In genomic region chr7:122528879-122529481, GRCh38 we compare ENCODE assay signal across 8 cellular contexts.
DNase-seq lines count a peak whose midpoint lies in the region; ATAC-seq and TF ChIP-seq lines count a peak whose summit lies in the region.

No MANE protein-coding gene starts in this region.

- no peak overlapping the region for H2AFZ ChIP-seq in OCI-LY1 (ENCODE audit: low read length)

- no peaks in the 10 kb centered on the region for H3K36me3 ChIP-seq in OCI-LY1 (ENCODE audit: insufficient read depth, low read length)

- H3K4me3 ChIP-seq in OCI-LY1 (ENCODE audit: low read depth, low read length, poor library complexity, severe bottlenecking) (no peak overlapping the region), epithelial cell of proximal tubule (ENCODE audit: low read depth, low read length) (no peak overlapping the region)

- no peaks in the 10 kb centered on the region for H3F3A ChIP-seq in OCI-LY1 (ENCODE audit: insufficient read depth, low read length)

- H3K27me3 ChIP-seq in OCI-LY1 (ENCODE audit: insufficient read depth, low read length), result no peaks in the 10 kb centered on the region

- TF ChIP-seq CTCF in OCI-LY1 (IDR thresholded peaks at IDR 0.05; ENCODE audit: low read length), result peak; percentile 80
- TF ChIP-seq CTCF in epithelial cell of proximal tubule (conservative IDR thresholded peaks at IDR 0.05; ENCODE audit: low read depth, low read length), result peak; percentile 53

- no peaks in the 10 kb centered on the region for H3K79me2 ChIP-seq in OCI-LY1 (ENCODE audit: insufficient read depth, low read length)

- H3K4me2 ChIP-seq in OCI-LY1 (ENCODE audit: low read length), result no peak overlapping the region

- H4K20me1 ChIP-seq in OCI-LY1 (ENCODE audit: insufficient read depth, low read length), result no peaks in the 10 kb centered on the region

- no peaks in the 10 kb centered on the region for H3K9me3 ChIP-seq in OCI-LY1 (ENCODE audit: low read length)

- peak; percentile 57 for ATAC-seq in HG03159 (IDR thresholded peaks at IDR 0.05; ENCODE audit: unreplicated experiment)

- H3K27ac ChIP-seq in OCI-LY1 (ENCODE audit: low read depth, low read length, poor library complexity, severe bottlenecking), result no peak overlapping the region

- H3K9me2 ChIP-seq in OCI-LY1 (ENCODE audit: low read depth, low read length), result no peaks in the 10 kb centered on the region

- H3K4me1 ChIP-seq in OCI-LY1 (ENCODE audit: insufficient read depth, low read length, severe bottlenecking), result no peaks in the 10 kb centered on the region

- H3K9ac ChIP-seq in OCI-LY1 (ENCODE audit: low read length), result no peak overlapping the region

- DNase-seq in COLO829 (ENCODE audit: low spot score) (peak; percentile 18), epithelial cell of proximal tubule (ENCODE audit: low read depth) (no peak), pons (ENCODE audit: low spot score) (peak; percentile 64), cortex of kidney (lab: John Stamatoyannopoulos, UW) (no peak), NCI-H524 treated with DMSO at 0.1 percent for 48 hours (lab: John Stamatoyannopoulos, UW) (no peak), GM19238 (ENCODE audit: insufficient read length, low spot score) (no peak)

Comparison
In these comparisons a context has a peak if more than half of its experiments do, and no peak if none do; other contexts are left out.
1. DNase-seq: peak in COLO829 (single experiment) and pons (single experiment); none in epithelial cell of proximal tubule (single experiment), cortex of kidney (single experiment), NCI-H524 treated with DMSO at 0.1 percent for 48 hours (single experiment) and GM19238 (single experiment).